In genomic region chr1:14267991-14268390, GRCh38 we compare ENCODE assay signal across 18 cellular contexts.
DNase-seq lines count a peak whose midpoint lies in the region; ATAC-seq and TF ChIP-seq lines count a peak whose summit lies in the region.
"Had no signal": no experiment of that assay in that cellular context is flagged by ENCODE, and none has a peak within 500 bp of the region (broad histone marks: within the 10 kb centered on the region; RNA-seq: fewer than 3 reads in every experiment).

No MANE protein-coding gene starts in this region.

- CTCF ChIA-PET in RWPE1 (lab: Yijun Ruan, JAX): no interaction called here

- ATAC-seq in DND-41 (ENCODE audit: insufficient read depth, low read depth): peak; percentile 44; the same call in 1 of the 3 replicates
- peak; percentile 97 for ATAC-seq in esophagus mucosa
- no peak for ATAC-seq in GM21529 (IDR thresholded peaks at IDR 0.05; ENCODE audit: unreplicated experiment)
- no peak for ATAC-seq in GM21717 (IDR thresholded peaks at IDR 0.05; ENCODE audit: unreplicated experiment)
- no peak for ATAC-seq in omental fat pad (ENCODE audit: low FRiP score)
- ATAC-seq: A549, HepG2 had no signal

- no peaks in the 10 kb centered on the region for H4K20me1 ChIP-seq in DND-41 (ENCODE audit: insufficient read depth, low read length)

- no peak overlapping the region for H3K9ac ChIP-seq in DND-41 (ENCODE audit: low read depth, low read length)
- H3K9ac ChIP-seq: GM23248, KMS-11 had no signal

- H3K4me1 ChIP-seq in DND-41 (ENCODE audit: insufficient read depth, low read length): no peaks in the 10 kb centered on the region
- H3K4me1 ChIP-seq: A549, SJCRH30 had no signal

- no peak overlapping the region for H2AFZ ChIP-seq in DND-41 (ENCODE audit: low read depth, low read length)
- H2AFZ ChIP-seq: GM23248 had no signal

- H3K27ac ChIP-seq in DND-41 (ENCODE audit: low read length) (no peak overlapping the region), RWPE1 (no peak overlapping the region)
- H3K27ac ChIP-seq: A549, GM23248, KMS-11, SJCRH30 had no signal

- no peak for DNase-seq in DND-41
- peak; percentile 30 for DNase-seq in RWPE1 (ENCODE audit: low spot score)
- peak; percentile 21 for DNase-seq in mucosa of gallbladder (ENCODE audit: low spot score)
- no peak for DNase-seq in omental fat pad (ENCODE audit: low spot score)
- DNase-seq in stimulated activated CD4-positive, alpha-beta T cell treated with anti-CD3 and anti-CD28 coated beads, Interleukin-12 subunit alpha, Interleukin-12 subunit beta, amount 100 ng/mL, for 4 hours: no peak
- DNase-seq: Calu3; CD4-positive, alpha-beta T cell; GM23248; NCI-H1930; NCI-H2171 treated with DMSO at 0.1 percent for 48 hours; NCI-H510A; SJCRH30 had no signal

- H3K27me3 ChIP-seq in DND-41 (ENCODE audit: insufficient read depth, low read length, poor library complexity): no peaks in the 10 kb centered on the region
- H3K27me3 ChIP-seq: SJCRH30 had no signal

- H3K79me2 ChIP-seq in DND-41 (ENCODE audit: insufficient read depth, low read length): no peaks in the 10 kb centered on the region

- no peak overlapping the region for H3K4me2 ChIP-seq in DND-41 (ENCODE audit: insufficient read depth, low read length)
- H3K4me2 ChIP-seq: A549, KMS-11 had no signal

- TF ChIP-seq CTCF in DND-41 (IDR thresholded peaks at IDR 0.05; ENCODE audit: borderline replicate concordance, extremely low read depth, low read length, poor library complexity, severe bottlenecking) (no peak), RWPE1 (conservative IDR thresholded peaks at IDR 0.05; ENCODE audit: low read depth) (no peak), omental fat pad (IDR thresholded peaks at IDR 0.05) (no peak)

- H3K4me3 ChIP-seq in DND-41 (ENCODE audit: low read depth in 1 of 2, low read length in 2 of 2): no peak overlapping the region
- H3K4me3 ChIP-seq: A549, GM23248, SJCRH30 had no signal

- POLR2A ChIA-PET in RWPE1 (lab: Yijun Ruan, JAX; ENCODE audit: low non-redundant PET): no interaction called here

- H3K9me3 ChIP-seq in DND-41 (ENCODE audit: insufficient read depth, low read length, severe bottlenecking): no peaks in the 10 kb centered on the region
- H3K9me3 ChIP-seq: A549, SJCRH30 had no signal

- H3K36me3 ChIP-seq in DND-41 (ENCODE audit: insufficient read depth, low read length): no peaks in the 10 kb centered on the region
- H3K36me3 ChIP-seq: SJCRH30 had no signal

Comparison
In these comparisons a context has a peak if more than half of its experiments do, and no peak if none do; other contexts are left out.
1. ATAC-seq: peak in DND-41 (single experiment) and esophagus mucosa (single experiment); none in GM21529 (single experiment), GM21717 (single experiment) and omental fat pad (single experiment).
2. DNase-seq: peak in RWPE1 (single experiment) and mucosa of gallbladder (single experiment); none in DND-41 (single experiment), omental fat pad (single experiment) and stimulated activated CD4-positive, alpha-beta T cell treated with anti-CD3 and anti-CD28 coated beads, Interleukin-12 subunit alpha, Interleukin-12 subunit beta, amount 100 ng/mL, for 4 hours (single experiment).